In the genomic region with DNA sequence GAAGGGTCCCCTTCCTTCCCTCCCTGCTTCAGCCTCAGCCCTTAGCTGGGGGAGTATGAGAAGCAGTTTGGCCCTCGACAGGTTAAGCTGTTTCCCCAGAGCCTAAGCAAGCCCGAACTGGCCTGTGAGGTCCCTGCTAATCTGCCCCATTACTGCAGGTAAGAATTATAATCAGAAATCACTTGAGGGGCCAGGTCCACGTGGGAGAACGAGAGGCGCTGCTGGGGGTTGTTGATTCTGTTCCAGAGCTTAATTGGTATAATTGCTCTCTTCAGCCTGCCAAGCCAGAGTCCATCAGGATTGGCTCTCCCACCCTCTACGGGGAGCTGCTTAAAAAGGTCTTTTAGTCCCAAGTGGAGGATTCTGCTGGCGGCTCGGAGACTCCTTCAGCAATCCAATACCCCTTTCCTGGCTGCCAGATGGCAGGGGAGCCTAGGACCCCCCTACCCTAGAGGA, we compare ENCODE assay signal across 18 cellular contexts.
A peak's percentile ranks its signal among the peaks of the same experiment; 100 is the strongest.
DNase-seq lines count a peak whose midpoint lies in the region; ATAC-seq and TF ChIP-seq lines count a peak whose summit lies in the region.
"Had no signal": no experiment of that assay in that cellular context is flagged by ENCODE, and none has a peak within 500 bp of the region (broad histone marks: within the 10 kb centered on the region; RNA-seq: fewer than 3 reads in every experiment).

No MANE protein-coding gene starts in this region.

- no peaks in the 10 kb centered on the region for H3K9me2 ChIP-seq in PC-3 (replicated peaks; ENCODE audit: low read length)

- no peak overlapping the region for H3K27ac ChIP-seq in BLaER1 treated with 17β-estradiol and CSF1 and Interleukin-3, amounts not matched to agents 10 nM and 100 nM
- H3K27ac ChIP-seq in ascending aorta (peak overlapping the region; percentile 34 to 62), PC-3 (ENCODE audit: low read length) (no peak overlapping the region)
- H3K27ac ChIP-seq: dorsolateral prefrontal cortex had no signal

- no peak overlapping the region for H2AFZ ChIP-seq in PC-3 (ENCODE audit: low read length)

- ATAC-seq in PC-3, result no peak
- no peak for ATAC-seq in GM21737 (IDR thresholded peaks at IDR 0.05; ENCODE audit: unreplicated experiment)
- ATAC-seq: esophagus mucosa had no signal

- no peaks in the 10 kb centered on the region for H3K79me2 ChIP-seq in PC-3 (ENCODE audit: low read length)

- intact Hi-C loops in ascending aorta (cut with DNase I), result no loop called here
- intact Hi-C loops in PC-3 (cut with micrococcal nuclease), result no loop called here

- H3K36me3 ChIP-seq in BLaER1 treated with 17β-estradiol and CSF1 and Interleukin-3, amounts not matched to agents 10 nM and 100 nM, result peaks cover 0 to 7% (median 2%) of the 10 kb centered on the region in 11 experiments; a peak in 10 of 22 replicates
- H3K36me3 ChIP-seq in ascending aorta, result no peaks in the 10 kb centered on the region
- H3K36me3 ChIP-seq in PC-3 (ENCODE audit: low read depth, low read length), result no peaks in the 10 kb centered on the region

- no peaks in the 10 kb centered on the region for H3K27me3 ChIP-seq in BLaER1 treated with 17β-estradiol and CSF1 and Interleukin-3, amounts not matched to agents 10 nM and 100 nM
- H3K27me3 ChIP-seq in ascending aorta (no peaks in the 10 kb centered on the region), PC-3 (ENCODE audit: low read length) (no peaks in the 10 kb centered on the region)

- no TSS peak for BruUV-seq in PC-3 (replicated peaks; lab: Mats Ljungman, UMichigan)

- TF ChIP-seq CTCF in ascending aorta (IDR thresholded peaks at IDR 0.05) (no peak), PC-3 (conservative IDR thresholded peaks at IDR 0.05; ENCODE audit: low read depth, low read length) (no peak)

- no peaks in the 10 kb centered on the region for H3K9me3 ChIP-seq in BLaER1 treated with 17β-estradiol and CSF1 and Interleukin-3, amounts not matched to agents 10 nM and 100 nM (replicated peaks in 1 of 11)
- H3K9me3 ChIP-seq in ascending aorta (no peaks in the 10 kb centered on the region), PC-3 (ENCODE audit: low read length) (no peaks in the 10 kb centered on the region)

- H4K20me1 ChIP-seq in BLaER1 treated with 17β-estradiol and CSF1 and Interleukin-3, amounts not matched to agents 10 nM and 100 nM, result no peaks in the 10 kb centered on the region; a peak in 1 of 22 replicates
- H4K20me1 ChIP-seq in PC-3 (ENCODE audit: low read length), result no peaks in the 10 kb centered on the region

- no peak overlapping the region for H3K9ac ChIP-seq in BLaER1 treated with 17β-estradiol and CSF1 and Interleukin-3, amounts not matched to agents 10 nM and 100 nM
- no peak overlapping the region for H3K9ac ChIP-seq in PC-3 (ENCODE audit: low read length)

- peaks cover 7 to 55% (median 32%) of the 10 kb centered on the region in 10 experiments for H3K4me1 ChIP-seq in BLaER1 treated with 17β-estradiol and CSF1 and Interleukin-3, amounts not matched to agents 10 nM and 100 nM
- H3K4me1 ChIP-seq in ascending aorta (peaks cover 0 to 6% of the 10 kb centered on the region in 2 donors), PC-3 (ENCODE audit: insufficient read depth, low read length) (no peaks in the 10 kb centered on the region)

- DNase-seq in NCI-H128 (lab: John Stamatoyannopoulos, UW; ENCODE audit: unreplicated experiment) (peak; percentile 83), NCI-H2171 treated with DMSO at 0.1 percent for 48 hours (lab: John Stamatoyannopoulos, UW) (peak; percentile 98), ascending aorta (ENCODE audit: low spot score in 2 of 2) (peak in 1 of 2 donors; percentile 25), GM19240 (ENCODE audit: insufficient read length, low spot score) (no peak), PC-3 (no peak)
- no peak for DNase-seq in stimulated activated naive CD4-positive, alpha-beta T cell treated with Interleukin-2 at 50 U/mL for 16 hours (lab: John Stamatoyannopoulos, UW)
- DNase-seq: ACHN; activated CD4-positive, alpha-beta T cell treated with anti-CD3 and anti-CD28 coated beads, Interleukin-2, amount 10 ng/mL, durations not matched to agents 7 days and 5 days; activated naive CD8-positive, alpha-beta T cell treated with anti-CD3 and anti-CD28 coated beads, Interleukin-2, amount 10 ng/mL, durations not matched to agents 7 days and 5 days; dorsolateral prefrontal cortex; GF-D8; immature natural killer cell; KBM-7; mammary epithelial cell; OCI-M1 had no signal

- H3K4me2 ChIP-seq in BLaER1 treated with 17β-estradiol and CSF1 and Interleukin-3, amounts not matched to agents 10 nM and 100 nM, result peak overlapping the region in 8 of 11 experiments; percentile 6 to 67 (median 31); a peak in 13 of 22 replicates
- H3K4me2 ChIP-seq in PC-3 (ENCODE audit: low read length), result no peak overlapping the region

- POLR2A ChIA-PET in PC-3 (lab: Charles Lee; ENCODE audit: unreplicated experiment), result no interaction called here

- no peak overlapping the region for H3K4me3 ChIP-seq in BLaER1 treated with 17β-estradiol and CSF1 and Interleukin-3, amounts not matched to agents 10 nM and 100 nM
- H3K4me3 ChIP-seq in ascending aorta (no peak overlapping the region), PC-3 (ENCODE audit: low read length) (no peak overlapping the region)
- H3K4me3 ChIP-seq: dorsolateral prefrontal cortex had no signal

- H3F3A ChIP-seq in PC-3 (ENCODE audit: low read length, unreplicated experiment), result no peaks in the 10 kb centered on the region

- CTCF ChIA-PET in PC-3 (lab: Charles Lee), result no interaction called here

Comparison
In these comparisons a context has a peak if more than half of its experiments do, and no peak if none do; other contexts are left out.
1. H3K27ac ChIP-seq: peak in ascending aorta (2 of 2); none in BLaER1 treated with 17β-estradiol and CSF1 and Interleukin-3, amounts not matched to agents 10 nM and 100 nM (0 of 11) and PC-3 (single experiment).
2. DNase-seq: peak in NCI-H128 (single experiment) and NCI-H2171 treated with DMSO at 0.1 percent for 48 hours (single experiment); none in stimulated activated naive CD4-positive, alpha-beta T cell treated with Interleukin-2 at 50 U/mL for 16 hours (single experiment), GM19240 (single experiment) and PC-3 (single experiment).